In the genomic region with DNA sequence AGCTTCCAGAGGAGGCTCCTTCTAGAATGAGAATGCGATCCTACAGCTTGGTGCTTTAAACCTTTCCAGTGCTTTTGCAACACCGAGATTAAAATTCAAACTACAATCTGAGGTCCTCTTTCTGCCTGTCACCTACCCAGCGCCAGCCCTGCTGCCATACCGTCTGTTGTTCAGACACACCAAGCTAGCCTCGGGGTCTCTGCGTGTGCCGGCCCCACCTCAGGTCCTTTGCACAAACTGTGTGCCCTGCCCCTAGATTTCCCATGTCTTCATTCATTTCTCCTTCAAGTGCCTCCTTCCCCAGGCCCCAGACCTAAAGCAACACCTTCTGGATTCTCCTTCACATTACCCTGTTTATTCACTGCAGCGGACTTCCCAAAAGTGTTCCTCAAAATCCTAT, we compare ENCODE assay signal across 16 cellular contexts. TPM values are rescaled to one million over a fixed set of nuclear protein-coding genes. Genes with fewer than 3 reads are reported as not detected.
"Had no signal": no experiment of that assay in that cellular context is flagged by ENCODE, and none has a peak within 500 bp of the region (broad histone marks: within the 10 kb centered on the region; RNA-seq: fewer than 3 reads in every experiment).

No MANE protein-coding gene starts in this region.

- H3K36me3 ChIP-seq: left ventricle myocardium inferior, thyroid gland had no signal

- H3K9me2 ChIP-seq: SK-N-SH had no signal

- H3K9ac ChIP-seq: SK-N-SH had no signal

- H3K9me3 ChIP-seq: body of pancreas, left ventricle myocardium inferior, pancreas, SK-N-SH, thyroid gland had no signal

- H3K27me3 Mint-ChIP-seq: activated CD4-positive, alpha-beta T cell treated with anti-CD3 and anti-CD28 coated beads, Interleukin-2, amount 10 ng/mL, durations not matched to agents 7 days and 5 days; dendritic cell treated with granulocyte-macrophage colony-stimulating factor and Interleukin-4, amounts not matched to agents 40 ng/mL and 50 ng/mL, for 4 days; effector memory CD8-positive, alpha-beta T cell had no signal

- ATAC-seq: activated T-cell treated with anti-CD3 and anti-CD28 coated beads, Interleukin-2, amount 50 U/mL, for 4 hours; body of pancreas; effector memory CD8-positive, alpha-beta T cell; pancreas had no signal

- H3K4me1 ChIP-seq: body of pancreas, left ventricle myocardium inferior, pancreas, thyroid gland had no signal

- DNase-seq: activated CD4-positive, CD25-positive, alpha-beta regulatory T cell; activated T-cell treated with anti-CD3 and anti-CD28 coated beads, Interleukin-2, amount 50 U/mL, for 4 hours; amniotic stem cell; body of pancreas; effector memory CD8-positive, alpha-beta T cell; kidney; left ventricle myocardium inferior; SK-N-SH; stimulated activated CD4-positive, alpha-beta T cell treated with anti-CD3 and anti-CD28 coated beads, Interleukin-12 subunit alpha, Interleukin-12 subunit beta, amount 100 ng/mL, for 4 hours; thyroid gland had no signal

- H3K4me3 ChIP-seq: body of pancreas, left ventricle myocardium inferior, pancreas, thyroid gland had no signal

- H3K4me3 Mint-ChIP-seq: activated CD4-positive, alpha-beta T cell treated with anti-CD3 and anti-CD28 coated beads, Interleukin-2, amount 10 ng/mL, durations not matched to agents 7 days and 5 days; activated T-cell treated with anti-CD3 and anti-CD28 coated beads, Interleukin-2, amount 50 U/mL, for 4 hours; dendritic cell treated with granulocyte-macrophage colony-stimulating factor and Interleukin-4, amounts not matched to agents 40 ng/mL and 50 ng/mL, for 4 days; effector memory CD8-positive, alpha-beta T cell; neural crest cell had no signal

- H3K27ac ChIP-seq: body of pancreas, epithelial cell of prostate, left ventricle myocardium inferior, pancreas, thyroid gland had no signal

- H3K9me3 Mint-ChIP-seq: activated CD4-positive, alpha-beta T cell treated with anti-CD3 and anti-CD28 coated beads, Interleukin-2, amount 10 ng/mL, durations not matched to agents 7 days and 5 days; activated T-cell treated with anti-CD3 and anti-CD28 coated beads, Interleukin-2, amount 50 U/mL, for 4 hours; dendritic cell treated with granulocyte-macrophage colony-stimulating factor and Interleukin-4, amounts not matched to agents 40 ng/mL and 50 ng/mL, for 4 days; effector memory CD8-positive, alpha-beta T cell; neural crest cell had no signal

- H3K4me2 ChIP-seq: SK-N-SH had no signal

- H3K27ac Mint-ChIP-seq: activated CD4-positive, alpha-beta T cell treated with anti-CD3 and anti-CD28 coated beads, Interleukin-2, amount 10 ng/mL, durations not matched to agents 7 days and 5 days; dendritic cell treated with granulocyte-macrophage colony-stimulating factor and Interleukin-4, amounts not matched to agents 40 ng/mL and 50 ng/mL, for 4 days had no signal

- H3K27me3 ChIP-seq: body of pancreas, pancreas, thyroid gland had no signal

- H3K4me1 Mint-ChIP-seq: neural crest cell had no signal

RNA-seq across cellular contexts. Expression of gene HSH2D, which starts 11.1 kb away (rescaled TPM):
- total RNA-seq: neural crest cell had no signal
- polyA plus RNA-seq: SK-N-SH had no signal

RNA-seq across cellular contexts. Expression of gene CIB3, which starts 18.8 kb away (rescaled TPM):
- total RNA-seq: activated CD4-positive, alpha-beta T cell treated with anti-CD3 and anti-CD28 coated beads, Interleukin-2, amount 10 ng/mL, durations not matched to agents 7 days and 5 days; activated T-cell treated with anti-CD3 and anti-CD28 coated beads, Interleukin-2, amount 50 U/mL, for 4 hours; body of pancreas; kidney; left ventricle myocardium inferior; neural crest cell; pancreas; T-helper 1 cell treated with Interleukin-12 subunit alpha and Interleukin-12 subunit beta and Interleukin-4 antibody, amounts not matched to agents 30 ng/mL and 1 ng/mL, for 36 hours; thyroid gland had no signal
- polyA plus RNA-seq: pancreas, SK-N-SH had no signal
